In the genomic region with DNA sequence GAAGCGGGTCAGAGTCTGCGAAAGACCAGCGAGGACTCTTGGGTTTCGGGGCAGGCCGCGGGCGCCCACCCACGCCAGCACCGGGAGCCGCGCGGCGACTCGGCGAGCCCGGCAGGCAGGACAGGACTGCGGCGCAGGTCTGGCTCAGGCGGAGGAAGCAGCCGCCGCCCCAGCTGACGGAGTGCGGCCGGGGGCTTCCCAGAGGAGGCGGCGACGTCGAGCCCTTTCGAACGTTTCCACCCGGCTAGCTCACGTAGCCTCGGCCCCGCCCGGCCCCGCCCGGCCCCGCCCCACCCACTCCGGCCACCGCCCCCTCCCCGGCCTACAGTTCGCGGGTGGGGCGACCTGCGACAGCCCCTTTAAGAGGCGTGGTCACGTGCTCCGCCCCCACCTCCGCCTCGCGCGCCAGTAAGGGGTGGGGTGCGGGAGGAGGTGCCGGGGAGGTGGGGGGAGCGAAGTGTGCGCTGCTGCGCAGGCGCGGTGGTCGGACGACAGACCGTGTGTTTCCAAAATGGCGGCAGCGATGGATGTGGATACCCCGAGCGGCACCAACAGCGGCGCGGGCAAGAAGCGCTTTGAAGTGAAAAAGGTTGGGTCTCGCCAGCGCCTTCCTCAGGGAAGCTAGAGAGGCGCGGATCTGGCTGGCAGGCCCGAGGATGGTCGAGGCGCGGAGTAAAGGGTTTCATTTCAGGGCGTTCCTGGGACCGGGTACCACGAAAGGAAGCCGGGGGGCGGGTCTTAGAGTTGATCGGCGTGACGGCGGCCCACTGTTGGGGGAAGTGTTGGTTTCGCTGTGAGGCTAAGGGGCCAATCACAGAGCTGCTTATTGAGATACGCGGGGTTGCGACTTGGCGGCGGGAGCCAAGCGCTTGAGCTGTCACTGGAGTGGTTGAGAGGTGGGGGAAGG, we compare ENCODE assay signal across 8 cellular contexts. TPM values are rescaled to one million over a fixed set of nuclear protein-coding genes. Genes with fewer than 3 reads are reported as not detected.
DNase-seq lines count a peak whose midpoint lies in the region; ATAC-seq and TF ChIP-seq lines count a peak whose summit lies in the region.

A gene (plus strand): TSS at position 491 of the 907 bp plus-strand sequence. CDS start 21 bp downstream, at position 512.

- no peaks in the 10 kb centered on the region for H3K9me2 ChIP-seq in SU-DHL-6 (replicated peaks; ENCODE audit: insufficient read depth, low read length)

- H3K27me3 ChIP-seq in SU-DHL-6 (ENCODE audit: low read length) (no peaks in the 10 kb centered on the region), ovary (no peaks in the 10 kb centered on the region), thyroid gland (no peaks in the 10 kb centered on the region)

- intact Hi-C loops in Right ventricle myocardium inferior (cut with DNase I) = loop anchor here (1.0 to 10.0 kb wide), 3 partner anchors 71 to 334 kb away; a partner anchor contains a TSS
- intact Hi-C loops in ovary (cut with DNase I) = loop anchor here (1.0 to 5.0 kb wide), 5 partner anchors 71 to 142 kb away; a partner anchor contains a TSS
- intact Hi-C loops in thyroid gland (cut with DNase I) = loop anchor here (2.0 to 5.0 kb wide), 2 partner anchors 71 to 142 kb away; a partner anchor contains a TSS

- WGBS in ovary, 3 donors = 0% methylated on average over 72 to 94 of the region's 94 CpGs
- WGBS in thyroid gland, 2 donors = 1% methylated on average over 47 to 52 of the region's 94 CpGs

- H3K4me2 ChIP-seq in SU-DHL-6 (ENCODE audit: low read depth, low read length, poor library complexity, severe bottlenecking) = peak within 1 kb of the TSS; percentile 92

- TF ChIP-seq POLR2A in GM10847 (IDR thresholded peaks at IDR 0.05; ENCODE audit: extremely low read depth, insufficient read length) = peak; percentile 96
- TF ChIP-seq POLR2A in ovary (IDR thresholded peaks at IDR 0.05) = peak; percentile 89
- peak in 1 of 2 donors; percentile 63 for TF ChIP-seq POLR2A in thyroid gland (IDR thresholded peaks at IDR 0.05)

- no peak for TF ChIP-seq EP300 in ovary (IDR thresholded peaks at IDR 0.05)

- H3K36me3 ChIP-seq in SU-DHL-6 (ENCODE audit: low read length) (peaks cover 13% of the 10 kb centered on the region; the same call in 1 of the 2 replicates), ovary (no peaks in the 10 kb centered on the region), thyroid gland (peaks cover 0 to 7% of the 10 kb centered on the region in 2 donors)

- peak within 1 kb of the TSS; percentile 84 for H3K9ac ChIP-seq in SU-DHL-6 (ENCODE audit: low read length)

- H4K20me1 ChIP-seq in SU-DHL-6 (ENCODE audit: low read depth, low read length) = no peaks in the 10 kb centered on the region

- peaks cover 4% of the 10 kb centered on the region; the same call in 1 of the 2 replicates for H3F3A ChIP-seq in SU-DHL-6 (ENCODE audit: insufficient read depth)

- H3K27ac ChIP-seq in SU-DHL-6 (ENCODE audit: low read depth, low read length) (peak within 1 kb of the TSS; percentile 83), ovary (peak within 1 kb of the TSS; percentile 81 to 96), thyroid gland (peak within 1 kb of the TSS; percentile 86 to 92 (median 91))

- DNase-seq in NCI-H128 (lab: John Stamatoyannopoulos, UW; ENCODE audit: unreplicated experiment) = peak; percentile 81
- peak; percentile 96 for DNase-seq in activated naive CD8-positive, alpha-beta T cell treated with anti-CD3 and anti-CD28 coated beads, Interleukin-2, amount 50 U/mL, for 16 hours (ENCODE audit: low read depth, low spot score)
- peak; percentile 99 for DNase-seq in Right ventricle myocardium inferior (ENCODE audit: missing footprints)
- DNase-seq in ovary = peak; percentile 97 to 98 (median 98)
- DNase-seq in thyroid gland = peak; percentile 99

- H3K9me3 ChIP-seq in SU-DHL-6 (ENCODE audit: insufficient read depth, low read length) (no peaks in the 10 kb centered on the region), ovary (no peaks in the 10 kb centered on the region), thyroid gland (no peaks in the 10 kb centered on the region)

- H3K4me1 ChIP-seq in ovary (ENCODE audit: insufficient read depth) = peaks cover 6% of the 10 kb centered on the region
- H3K4me1 ChIP-seq in thyroid gland = peaks cover 6 to 11% of the 10 kb centered on the region in 2 donors

- no peak for TF ChIP-seq CTCF in SU-DHL-6 (IDR thresholded peaks at IDR 0.05; ENCODE audit: insufficient read depth, low read length, poor library complexity, severe bottlenecking)
- no peak for TF ChIP-seq CTCF in ovary (IDR thresholded peaks at IDR 0.05)
- no peak for TF ChIP-seq CTCF in thyroid gland (IDR thresholded peaks at IDR 0.05)

- H3K4me3 ChIP-seq in SU-DHL-6 (ENCODE audit: insufficient read depth, low read length, poor library complexity, severe bottlenecking) (peak within 1 kb of the TSS; percentile 90), ovary (peak within 1 kb of the TSS; percentile 77), thyroid gland (replicated peaks in 1 of 3) (peak within 1 kb of the TSS; percentile 65 to 91 (median 86))

- peak within 1 kb of the TSS; percentile 91 for H2AFZ ChIP-seq in SU-DHL-6 (ENCODE audit: low read depth, low read length, severe bottlenecking)

- peaks cover 45% of the 10 kb centered on the region for H3K79me2 ChIP-seq in SU-DHL-6 (ENCODE audit: insufficient read depth, low read length)

- ATAC-seq in HG02678 (IDR thresholded peaks at IDR 0.05; ENCODE audit: unreplicated experiment) (peak; percentile 77), Right ventricle myocardium inferior (peak; percentile 97)

RNA-seq across cellular contexts. Expression of the gene that starts here (rescaled TPM):
- 74.1 TPM for total RNA-seq in Right ventricle myocardium inferior
- 10 to 100 TPM; 22.3 to 45.1 (median 38.7) TPM for total RNA-seq in ovary
- polyA plus RNA-seq in ovary = 10 to 100 TPM; 34.4 to 42.8 TPM
- total RNA-seq in thyroid gland = 10 to 100 TPM; 52.5 to 79.8 (median 61.6) TPM

Comparison
In these comparisons a context has a peak if more than half of its experiments do, and no peak if none do; other contexts are left out.
1. Peak in every context shown above with its lines: DNase-seq, ATAC-seq, H3K4me3 ChIP-seq and H3K27ac ChIP-seq.